ENCODE assay signal across 25 cellular contexts in the genomic region with DNA sequence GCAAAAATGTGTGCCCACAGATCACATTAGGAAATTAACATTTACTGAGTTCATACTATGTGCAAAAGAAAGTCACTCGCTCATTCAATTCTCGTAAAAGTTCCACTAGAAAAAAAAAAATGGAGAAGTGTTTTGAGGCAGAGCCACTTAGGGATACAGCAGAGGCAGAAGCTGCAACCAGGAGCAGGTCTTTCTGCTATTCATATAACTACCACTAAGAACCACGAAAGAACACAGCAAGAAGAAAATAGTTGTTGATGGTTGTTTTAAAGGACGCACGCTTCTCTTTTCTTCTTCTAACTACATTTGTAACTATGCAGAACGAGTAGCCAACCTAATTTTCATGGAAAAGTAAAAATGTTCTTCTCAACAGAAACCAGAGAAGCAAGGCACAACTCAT.
"Had no signal": no experiment of that assay in that cellular context is flagged by ENCODE, and none has a peak within 500 bp of the region (broad histone marks: within the 10 kb centered on the region; RNA-seq: fewer than 3 reads in every experiment).

No MANE protein-coding gene starts in this region.

- H3K27ac ChIP-seq: HL-60, RWPE1 had no signal

- H3K4me3 ChIP-seq: MG63 had no signal

- ATAC-seq: Panc1, PC-3 had no signal

- H3K36me3 ChIP-seq: MG63 had no signal

- H3K9me3 ChIP-seq: MG63, SK-N-SH had no signal

- H3K27me3 ChIP-seq: MG63 had no signal

- DNase-seq: Karpas-422, KG1, MG63, MV-4-11, NCI-H1092, NCI-H1105 treated with DMSO at 0.1 percent for 48 hours, NCI-H1417 treated with DMSO at 0.1 percent for 48 hours, NCI-H146, NCI-H187, NCI-H2029, NCI-H2081 treated with DMSO at 0.1 percent for 48 hours, NCI-H2171, NCI-H226, NCI-H446, NCI-H510A, NCI-H524 treated with DMSO at 0.1 percent for 48 hours, NCI-H69, NCI-H774, PC-3, SHP77, SK-N-SH, T-helper 1 cell had no signal
